1 cellular context compared by ENCODE assay signal in the genomic region with DNA sequence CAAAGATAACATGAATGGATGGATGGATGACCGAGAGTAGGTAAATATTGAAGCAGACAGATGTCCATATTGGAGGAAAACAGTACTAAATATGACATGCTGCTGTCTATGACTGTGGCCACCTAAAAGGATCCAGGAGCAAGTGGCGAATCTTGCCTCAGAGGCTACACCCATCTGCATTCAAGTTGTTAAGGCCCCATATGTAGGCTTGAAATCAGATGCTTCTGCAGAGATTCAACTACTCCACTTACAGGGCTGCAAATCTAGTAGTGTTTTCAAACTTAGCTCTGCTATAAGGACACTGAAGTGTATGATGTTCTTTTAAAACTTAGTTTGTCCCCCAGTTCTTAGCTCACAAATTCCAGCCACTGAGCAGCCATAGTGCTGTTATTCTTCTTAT.
TF ChIP-seq lines count a peak whose summit lies in the region.

No MANE protein-coding gene starts in this region.

TF ChIP-seq in WTC11, 78 proteins besides CTCF, POLR2A, EP300 and RAD21 (continued from another document):
- TF ChIP-seq, protein P1, sequence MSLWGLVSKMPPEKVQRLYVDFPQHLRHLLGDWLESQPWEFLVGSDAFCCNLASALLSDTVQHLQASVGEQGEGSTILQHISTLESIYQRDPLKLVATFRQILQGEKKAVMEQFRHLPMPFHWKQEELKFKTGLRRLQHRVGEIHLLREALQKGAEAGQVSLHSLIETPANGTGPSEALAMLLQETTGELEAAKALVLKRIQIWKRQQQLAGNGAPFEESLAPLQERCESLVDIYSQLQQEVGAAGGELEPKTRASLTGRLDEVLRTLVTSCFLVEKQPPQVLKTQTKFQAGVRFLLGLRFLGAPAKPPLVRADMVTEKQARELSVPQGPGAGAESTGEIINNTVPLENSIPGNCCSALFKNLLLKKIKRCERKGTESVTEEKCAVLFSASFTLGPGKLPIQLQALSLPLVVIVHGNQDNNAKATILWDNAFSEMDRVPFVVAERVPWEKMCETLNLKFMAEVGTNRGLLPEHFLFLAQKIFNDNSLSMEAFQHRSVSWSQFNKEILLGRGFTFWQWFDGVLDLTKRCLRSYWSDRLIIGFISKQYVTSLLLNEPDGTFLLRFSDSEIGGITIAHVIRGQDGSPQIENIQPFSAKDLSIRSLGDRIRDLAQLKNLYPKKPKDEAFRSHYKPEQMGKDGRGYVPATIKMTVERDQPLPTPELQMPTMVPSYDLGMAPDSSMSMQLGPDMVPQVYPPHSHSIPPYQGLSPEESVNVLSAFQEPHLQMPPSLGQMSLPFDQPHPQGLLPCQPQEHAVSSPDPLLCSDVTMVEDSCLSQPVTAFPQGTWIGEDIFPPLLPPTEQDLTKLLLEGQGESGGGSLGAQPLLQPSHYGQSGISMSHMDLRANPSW (CRISPR knock-in tag; conservative IDR thresholded peaks at IDR 0.05; ENCODE audit: low read depth): no peak
- no peak for TF ChIP-seq ZNF138 (CRISPR knock-in tag; conservative IDR thresholded peaks at IDR 0.05)
- no peak for TF ChIP-seq ATF1 (CRISPR knock-in tag; IDR thresholded peaks at IDR 0.05)
- TF ChIP-seq CREM (CRISPR knock-in tag; IDR thresholded peaks at IDR 0.05): no peak
- TF ChIP-seq ZNF396 (CRISPR knock-in tag; IDR thresholded peaks at IDR 0.05; ENCODE audit: borderline replicate concordance): no peak
- no peak for TF ChIP-seq ETV6 (CRISPR knock-in tag; IDR thresholded peaks at IDR 0.05)
- TF ChIP-seq, protein P2, sequence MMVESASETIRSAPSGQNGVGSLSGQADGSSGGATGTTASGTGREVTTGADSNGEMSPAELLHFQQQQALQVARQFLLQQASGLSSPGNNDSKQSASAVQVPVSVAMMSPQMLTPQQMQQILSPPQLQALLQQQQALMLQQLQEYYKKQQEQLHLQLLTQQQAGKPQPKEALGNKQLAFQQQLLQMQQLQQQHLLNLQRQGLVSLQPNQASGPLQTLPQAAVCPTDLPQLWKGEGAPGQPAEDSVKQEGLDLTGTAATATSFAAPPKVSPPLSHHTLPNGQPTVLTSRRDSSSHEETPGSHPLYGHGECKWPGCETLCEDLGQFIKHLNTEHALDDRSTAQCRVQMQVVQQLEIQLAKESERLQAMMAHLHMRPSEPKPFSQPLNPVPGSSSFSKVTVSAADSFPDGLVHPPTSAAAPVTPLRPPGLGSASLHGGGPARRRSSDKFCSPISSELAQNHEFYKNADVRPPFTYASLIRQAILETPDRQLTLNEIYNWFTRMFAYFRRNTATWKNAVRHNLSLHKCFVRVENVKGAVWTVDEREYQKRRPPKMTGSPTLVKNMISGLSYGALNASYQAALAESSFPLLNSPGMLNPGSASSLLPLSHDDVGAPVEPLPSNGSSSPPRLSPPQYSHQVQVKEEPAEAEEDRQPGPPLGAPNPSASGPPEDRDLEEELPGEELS (CRISPR knock-in tag; IDR thresholded peaks at IDR 0.05): no peak
TF ChIP-seq in WTC11: peak in this region for 0.
